ENCODE assay signal across 11 cellular contexts in the genomic region with DNA sequence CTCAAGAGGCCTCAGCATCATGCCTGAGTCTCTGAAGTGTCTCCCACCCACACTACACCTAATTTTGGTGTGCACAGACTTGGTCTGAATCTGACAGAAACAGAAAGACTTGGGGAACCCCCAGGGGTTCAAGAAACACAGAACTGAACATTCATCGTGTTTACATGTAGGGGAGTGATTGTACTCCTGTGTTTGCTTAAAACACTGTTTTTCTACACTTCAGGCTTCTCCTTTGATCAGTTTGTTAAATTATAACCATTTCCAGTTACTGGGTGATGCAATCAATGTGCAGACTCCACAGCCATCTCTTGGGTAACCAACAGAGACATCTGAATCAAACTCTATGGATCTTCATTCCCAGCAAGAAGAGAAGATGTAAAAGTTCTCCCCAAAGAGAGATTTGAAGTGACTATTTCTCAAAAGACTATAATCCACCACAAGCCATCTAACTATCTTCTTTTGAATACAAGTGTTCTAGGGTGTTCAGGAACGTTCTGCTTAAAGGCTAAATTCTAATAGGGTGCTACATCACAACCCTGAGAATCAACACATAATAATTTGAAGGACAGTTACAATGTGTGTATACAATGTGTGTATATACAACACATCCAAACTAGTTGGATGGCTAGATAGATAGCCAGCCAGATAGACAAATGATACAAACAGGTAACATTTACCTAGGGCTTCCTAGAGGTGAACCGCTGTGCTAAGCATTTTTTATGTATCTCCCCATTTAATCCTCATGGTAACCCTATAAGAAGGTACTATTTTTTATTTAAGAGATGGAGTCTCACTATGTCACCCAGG. TPM values are rescaled to one million over a fixed set of nuclear protein-coding genes. Genes with fewer than 3 reads are reported as not detected.
DNase-seq lines count a peak whose midpoint lies in the region; ATAC-seq, FAIRE-seq and TF ChIP-seq lines count a peak whose summit lies in the region.
"Had no signal": no experiment of that assay in that cellular context is flagged by ENCODE, and none has a peak within 500 bp of the region (broad histone marks: within the 10 kb centered on the region; RNA-seq: fewer than 3 reads in every experiment).

No MANE protein-coding gene starts in this region.

- DNase-seq in A549 (ENCODE audit: low read depth in 1 of 2, low spot score in 1 of 2) (peak; percentile 25 to 75), endodermal cell (no peak), CD1c-positive myeloid dendritic cell (ENCODE audit: extremely low spot score) (no peak)
- DNase-seq in activated T-helper 1 cell treated with anti-CD3 and anti-CD28 coated beads, Interleukin-12 subunit alpha, Interleukin-12 subunit beta, Interleukin-2, Interleukin-4 antibody, amounts not matched to agents 30 ng/mL and 10 ng/mL and 1 ng/mL, durations not matched to agents 14 hours and 24 hours and 36 hours (ENCODE audit: low spot score) = no peak
- no peak for DNase-seq in stimulated activated naive CD4-positive, alpha-beta T cell treated with Interleukin-2 at 50 U/mL for 16 hours (lab: John Stamatoyannopoulos, UW)
- DNase-seq: BE2C, NCI-H1694 treated with DMSO at 0.1 percent for 48 hours had no signal

- intact Hi-C loops in activated T-helper 1 cell treated with anti-CD3 and anti-CD28 coated beads, Interleukin-12 subunit alpha, Interleukin-12 subunit beta, Interleukin-2, Interleukin-4 antibody, amounts not matched to agents 30 ng/mL and 10 ng/mL and 1 ng/mL, durations not matched to agents 14 hours and 24 hours and 36 hours (cut with micrococcal nuclease) = loop anchor here (1.0 kb wide), 3 partner anchors 12 to 47 kb away; no protein-coding TSS in a partner anchor

- no peaks in the 10 kb centered on the region for H3K9me3 Mint-ChIP-seq in activated T-helper 1 cell treated with anti-CD3 and anti-CD28 coated beads, Interleukin-12 subunit alpha, Interleukin-12 subunit beta, Interleukin-2, Interleukin-4 antibody, amounts not matched to agents 30 ng/mL and 10 ng/mL and 1 ng/mL, durations not matched to agents 14 hours and 24 hours and 36 hours
- no peaks in the 10 kb centered on the region for H3K9me3 Mint-ChIP-seq in endodermal cell

- no peaks in the 10 kb centered on the region for H3K27me3 Mint-ChIP-seq in activated T-helper 1 cell treated with anti-CD3 and anti-CD28 coated beads, Interleukin-12 subunit alpha, Interleukin-12 subunit beta, Interleukin-2, Interleukin-4 antibody, amounts not matched to agents 30 ng/mL and 10 ng/mL and 1 ng/mL, durations not matched to agents 14 hours and 24 hours and 36 hours (ENCODE audit: insufficient read depth)
- no peaks in the 10 kb centered on the region for H3K27me3 Mint-ChIP-seq in endodermal cell (ENCODE audit: insufficient read depth)

- peak overlapping the region; percentile 56 to 68 for H3K27ac ChIP-seq in A549
- H3K27ac ChIP-seq in endodermal cell (ENCODE audit: low read depth, low read length) = no peak overlapping the region
- H3K27ac ChIP-seq: RWPE1 had no signal

- peak in 1 of 2 experiments; percentile 41; a peak in 2 of 5 replicates for TF ChIP-seq RAD21 in A549 (conservative IDR thresholded peaks at IDR 0.05 in 1 of 2, IDR thresholded peaks at IDR 0.05 in 1 of 2)

- peak overlapping the region; percentile 78 for H3K27ac Mint-ChIP-seq in activated T-helper 1 cell treated with anti-CD3 and anti-CD28 coated beads, Interleukin-12 subunit alpha, Interleukin-12 subunit beta, Interleukin-2, Interleukin-4 antibody, amounts not matched to agents 30 ng/mL and 10 ng/mL and 1 ng/mL, durations not matched to agents 14 hours and 24 hours and 36 hours
- H3K27ac Mint-ChIP-seq in endodermal cell = no peak overlapping the region

- no peaks in the 10 kb centered on the region for H3K27me3 ChIP-seq in endodermal cell (ENCODE audit: control insufficient read depth, insufficient read depth, low read length, poor library complexity, severe bottlenecking)
- H3K27me3 ChIP-seq: BE2C had no signal

- H3K9me3 ChIP-seq in A549 = no peaks in the 10 kb centered on the region
- H3K9me3 ChIP-seq in endodermal cell (ENCODE audit: control insufficient read depth, low read length) = no peaks in the 10 kb centered on the region
- H3K9me3 ChIP-seq: BE2C had no signal

- H3K4me1 Mint-ChIP-seq in activated T-helper 1 cell treated with anti-CD3 and anti-CD28 coated beads, Interleukin-12 subunit alpha, Interleukin-12 subunit beta, Interleukin-2, Interleukin-4 antibody, amounts not matched to agents 30 ng/mL and 10 ng/mL and 1 ng/mL, durations not matched to agents 14 hours and 24 hours and 36 hours (ENCODE audit: low read depth) = peaks cover 25% of the 10 kb centered on the region
- H3K4me1 Mint-ChIP-seq in endodermal cell = peaks cover 12% of the 10 kb centered on the region

- H3K4me3 ChIP-seq in A549 (no peak overlapping the region), endodermal cell (ENCODE audit: low read length) (no peak overlapping the region)

- no peak for TF ChIP-seq POLR2A in A549 (IDR thresholded peaks at IDR 0.05; ENCODE audit: low read length)

- H3K4me1 ChIP-seq in A549 (peaks cover 24% of the 10 kb centered on the region), endodermal cell (ENCODE audit: control insufficient read depth, insufficient read depth, low read length) (no peaks in the 10 kb centered on the region)
- H3K4me1 ChIP-seq: BE2C had no signal

- FAIRE-seq in A549 (lab: Jason Lieb, UNC) = peak; percentile 74

- 60% methylated on average over 3 of the region's 3 CpGs for WGBS in A549 (ENCODE audit: missing lambda C conversion rate)
- WGBS in endodermal cell (ENCODE audit: insufficient coverage in 1 of 2, insufficient read length in 1 of 2), 2 experiments = 91 to 94% methylated on average over 2 of the region's 3 CpGs

- no peak for TF ChIP-seq CTCF in A549 (IDR thresholded peaks at IDR 0.05)
- no peak for TF ChIP-seq CTCF in endodermal cell (conservative IDR thresholded peaks at IDR 0.05)

- CTCF ChIA-PET in A549 (lab: Yijun Ruan, JAX) = interaction anchor here (2.5 to 3.0 kb wide), 3 partner anchors 16 to 24 kb away, joined by 14 to 19 read pairs (median 15); no protein-coding TSS in a partner anchor

- POLR2A ChIA-PET in A549 (lab: Yijun Ruan, JAX) = no interaction called here

- peak overlapping the region; percentile 60 for H3K4me2 ChIP-seq in A549

- peaks cover 3% of the 10 kb centered on the region for H3K36me3 Mint-ChIP-seq in activated T-helper 1 cell treated with anti-CD3 and anti-CD28 coated beads, Interleukin-12 subunit alpha, Interleukin-12 subunit beta, Interleukin-2, Interleukin-4 antibody, amounts not matched to agents 30 ng/mL and 10 ng/mL and 1 ng/mL, durations not matched to agents 14 hours and 24 hours and 36 hours (ENCODE audit: low read depth)
- no peaks in the 10 kb centered on the region for H3K36me3 Mint-ChIP-seq in endodermal cell (ENCODE audit: low read depth)

- TF ChIP-seq EP300 in A549 (IDR thresholded peaks at IDR 0.05) = peak; percentile 79 to 84; a peak in 4 of 5 replicates

- ATAC-seq in A549 (peak; percentile 43 to 73; a peak in 4 of 6 replicates), GM18870 (IDR thresholded peaks at IDR 0.05; ENCODE audit: unreplicated experiment) (peak; percentile 89), HG02763 (IDR thresholded peaks at IDR 0.05; ENCODE audit: unreplicated experiment) (peak; percentile 79), GM21737 (IDR thresholded peaks at IDR 0.05; ENCODE audit: unreplicated experiment) (no peak)

- no peak overlapping the region for H3K9ac ChIP-seq in endodermal cell (ENCODE audit: extremely low read depth, low read length, poor library complexity, severe bottlenecking)

- H3K36me3 ChIP-seq in endodermal cell (ENCODE audit: control insufficient read depth, insufficient read depth, low read length) = no peaks in the 10 kb centered on the region

- no peak overlapping the region for H3K4me3 Mint-ChIP-seq in activated T-helper 1 cell treated with anti-CD3 and anti-CD28 coated beads, Interleukin-12 subunit alpha, Interleukin-12 subunit beta, Interleukin-2, Interleukin-4 antibody, amounts not matched to agents 30 ng/mL and 10 ng/mL and 1 ng/mL, durations not matched to agents 14 hours and 24 hours and 36 hours
- H3K4me3 Mint-ChIP-seq in endodermal cell = no peak overlapping the region

TF ChIP-seq in A549, 52 proteins besides CTCF, POLR2A, EP300 and RAD21 (continues in another document):
- TF ChIP-seq SMC3 (IDR thresholded peaks at IDR 0.05) = peak; percentile 34; the same call in 1 of the 3 replicates
- TF ChIP-seq JUNB (IDR thresholded peaks at IDR 0.05) = peak; percentile 79
- no peak for TF ChIP-seq ZNF302 (CRISPR knock-in tag; IDR thresholded peaks at IDR 0.05)
- TF ChIP-seq ZFP36 (IDR thresholded peaks at IDR 0.05; ENCODE audit: borderline replicate concordance, partially characterized antibody) = peak; percentile 9
- TF ChIP-seq, protein P1, sequence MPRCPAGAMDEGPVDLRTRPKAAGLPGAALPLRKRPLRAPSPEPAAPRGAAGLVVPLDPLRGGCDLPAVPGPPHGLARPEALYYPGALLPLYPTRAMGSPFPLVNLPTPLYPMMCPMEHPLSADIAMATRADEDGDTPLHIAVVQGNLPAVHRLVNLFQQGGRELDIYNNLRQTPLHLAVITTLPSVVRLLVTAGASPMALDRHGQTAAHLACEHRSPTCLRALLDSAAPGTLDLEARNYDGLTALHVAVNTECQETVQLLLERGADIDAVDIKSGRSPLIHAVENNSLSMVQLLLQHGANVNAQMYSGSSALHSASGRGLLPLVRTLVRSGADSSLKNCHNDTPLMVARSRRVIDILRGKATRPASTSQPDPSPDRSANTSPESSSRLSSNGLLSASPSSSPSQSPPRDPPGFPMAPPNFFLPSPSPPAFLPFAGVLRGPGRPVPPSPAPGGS (IDR thresholded peaks at IDR 0.05) = peak; percentile 90

RNA-seq across cellular contexts. Expression of a gene that starts 34.2 kb away (rescaled TPM):
- 80.0 and 87.9 TPM in 2 replicates for polyA plus RNA-seq in A549 (2011; rRNA removed)
- 15.4 and 15.5 TPM in 2 replicates for polyA plus RNA-seq in A549 (2012; cell fraction: cytosol; rRNA removed)
- polyA plus RNA-seq in A549 (2012; cell fraction: nucleus; rRNA removed) = 3.5 and 7.5 TPM in 2 replicates
- 13.1 to 19.8 TPM (median 19.1 TPM) in 3 replicates for polyA plus RNA-seq in A549 (2017; fragmentation: RNase III; extraction: RNeasy Plus Mini Kit Qiagen cat#74134 plus additional on column Dnase treatment)
- 5.2 and 5.8 TPM in 2 replicates for polyA minus RNA-seq in A549 (2011; rRNA and poly(A)+ RNA removed)
- 25.0 and 27.2 TPM in 2 replicates for total RNA-seq in activated T-helper 1 cell treated with anti-CD3 and anti-CD28 coated beads, Interleukin-12 subunit alpha, Interleukin-12 subunit beta, Interleukin-2, Interleukin-4 antibody, amounts not matched to agents 30 ng/mL and 10 ng/mL and 1 ng/mL, durations not matched to agents 14 hours and 24 hours and 36 hours
- under 1 TPM in 1 of 2 donors, not detected in 1; 0.59 TPM for total RNA-seq in endodermal cell
- polyA plus RNA-seq in endodermal cell (2013, experiment 1 of 2) = 9.9 TPM
- polyA plus RNA-seq in endodermal cell (2013, experiment 2 of 2) = 8.2 TPM

Comparison
In these comparisons a context has a peak if more than half of its experiments do, and no peak if none do; other contexts are left out.
1. DNase-seq: peak in A549 (2 of 2); none in activated T-helper 1 cell treated with anti-CD3 and anti-CD28 coated beads, Interleukin-12 subunit alpha, Interleukin-12 subunit beta, Interleukin-2, Interleukin-4 antibody, amounts not matched to agents 30 ng/mL and 10 ng/mL and 1 ng/mL, durations not matched to agents 14 hours and 24 hours and 36 hours (single experiment), stimulated activated naive CD4-positive, alpha-beta T cell treated with Interleukin-2 at 50 U/mL for 16 hours (single experiment), endodermal cell (single experiment) and CD1c-positive myeloid dendritic cell (single experiment).
2. RNA of a gene that starts 34.2 kb away (total RNA-seq): 25.0 to 27.2 TPM in activated T-helper 1 cell treated with anti-CD3 and anti-CD28 coated beads, Interleukin-12 subunit alpha, Interleukin-12 subunit beta, Interleukin-2, Interleukin-4 antibody, amounts not matched to agents 30 ng/mL and 10 ng/mL and 1 ng/mL, durations not matched to agents 14 hours and 24 hours and 36 hours; 0.59 TPM in endodermal cell; every median in the first group is over 10 times any median in the second.